In the genomic region with DNA sequence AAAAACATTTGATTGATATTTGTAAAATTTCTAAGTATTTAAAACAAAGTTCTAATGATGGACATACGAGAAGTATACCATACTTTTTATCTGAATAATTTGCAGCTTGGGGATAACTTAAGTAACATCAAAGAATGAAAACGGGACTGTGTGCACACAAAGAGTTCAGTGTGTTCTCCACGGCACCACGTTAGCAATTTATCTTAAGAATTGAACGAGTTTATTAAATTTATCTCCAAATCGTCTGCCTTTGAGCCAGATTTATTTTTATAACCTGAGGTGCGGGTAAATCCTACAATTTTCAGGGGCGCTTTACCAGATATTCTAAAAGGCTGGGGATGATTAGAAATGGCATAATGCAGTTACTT, we compare ENCODE assay signal across 8 cellular contexts. TPM values are rescaled to one million over a fixed set of nuclear protein-coding genes. Genes with fewer than 3 reads are reported as not detected.
DNase-seq lines count a peak whose midpoint lies in the region; ATAC-seq and TF ChIP-seq lines count a peak whose summit lies in the region.

No MANE protein-coding gene starts in this region.

- no peak for TF ChIP-seq CTCF in Caco-2 (IDR thresholded peaks at IDR 0.05; ENCODE audit: insufficient read depth in 1 of 2, low read depth in 1 of 2, low read length in 1 of 2, severe bottlenecking in 1 of 2, unreplicated experiment in 1 of 2)
- no peak for TF ChIP-seq CTCF in OCI-LY3 (IDR thresholded peaks at IDR 0.05; ENCODE audit: low read depth, low read length)
- TF ChIP-seq CTCF in osteoblast (IDR thresholded peaks at IDR 0.05; ENCODE audit: extremely low read depth, low read depth, low read length): no peak

- H3K27ac Mint-ChIP-seq in Caco-2 (ENCODE audit: unreplicated experiment): peak overlapping the region; percentile 99

- H3K4me2 ChIP-seq in OCI-LY3 (ENCODE audit: low read length) (peak overlapping the region; percentile 87), osteoblast (ENCODE audit: insufficient read depth, low read length) (peak overlapping the region; percentile 94)

- H3K9ac ChIP-seq in OCI-LY3 (ENCODE audit: low read length): peak overlapping the region; percentile 96
- peak overlapping the region; percentile 56 for H3K9ac ChIP-seq in endocrine pancreas (ENCODE audit: control insufficient read depth, insufficient read depth, low read length)

- no peak overlapping the region for H2AFZ ChIP-seq in OCI-LY3 (ENCODE audit: low read depth, low read length)
- no peak overlapping the region for H2AFZ ChIP-seq in osteoblast (ENCODE audit: low read length)

- H3K27ac ChIP-seq in OCI-LY3 (ENCODE audit: low read length): peak overlapping the region; percentile 94
- H3K27ac ChIP-seq in osteoblast (ENCODE audit: low read depth, low read length): peak overlapping the region; percentile 100

- H3K79me2 ChIP-seq in OCI-LY3 (ENCODE audit: low read length) (peaks cover 99% of the 10 kb centered on the region), osteoblast (ENCODE audit: insufficient read depth, low read length) (peaks cover 95% of the 10 kb centered on the region)

- H3K27me3 Mint-ChIP-seq in Caco-2 (ENCODE audit: insufficient read depth, unreplicated experiment): no peaks in the 10 kb centered on the region

- H4K20me1 ChIP-seq in OCI-LY3 (ENCODE audit: insufficient read depth, low read length) (peaks cover 64% of the 10 kb centered on the region), osteoblast (ENCODE audit: insufficient read depth, low read length) (peaks cover 3% of the 10 kb centered on the region)

- CTCF ChIA-PET in Caco-2 (lab: Charles Lee): interaction anchor here (1.4 to 1.5 kb wide), 2 partner anchors 21 to 106 kb away, joined by 7 read pairs; no protein-coding TSS in a partner anchor

- peaks cover 89% of the 10 kb centered on the region for H3K36me3 Mint-ChIP-seq in Caco-2 (ENCODE audit: insufficient read depth, unreplicated experiment)

- no peaks in the 10 kb centered on the region for H3K9me3 ChIP-seq in Caco-2
- H3K9me3 ChIP-seq in OCI-LY3 (ENCODE audit: insufficient read depth, low read length): no peaks in the 10 kb centered on the region
- H3K9me3 ChIP-seq in endocrine pancreas (ENCODE audit: control insufficient read depth, low read length): no peaks in the 10 kb centered on the region
- no peaks in the 10 kb centered on the region for H3K9me3 ChIP-seq in osteoblast (ENCODE audit: low read depth, low read length)

- POLR2A ChIA-PET in Caco-2 (lab: Charles Lee): interaction anchor here (0.6 to 2.2 kb wide), 12 partner anchors 10 to 108 kb away, joined by 3 to 43 read pairs (median 4); no protein-coding TSS in a partner anchor

- H3K4me1 Mint-ChIP-seq in Caco-2 (ENCODE audit: low read depth, unreplicated experiment): peaks cover 45% of the 10 kb centered on the region

- H3K4me1 ChIP-seq in Caco-2 (peaks cover 38% of the 10 kb centered on the region), OCI-LY3 (ENCODE audit: low read length) (peaks cover 50% of the 10 kb centered on the region), endocrine pancreas (ENCODE audit: control insufficient read depth, insufficient read depth, low read length) (peaks cover 26% of the 10 kb centered on the region), osteoblast (ENCODE audit: insufficient read depth, low read length) (peaks cover 52% of the 10 kb centered on the region)

- H3K27me3 ChIP-seq in Caco-2 (replicated peaks; ENCODE audit: control insufficient read depth, insufficient read depth, low read length) (no peaks in the 10 kb centered on the region), OCI-LY3 (ENCODE audit: low read depth, low read length) (no peaks in the 10 kb centered on the region), endocrine pancreas (ENCODE audit: control insufficient read depth, insufficient read depth, low read length) (no peaks in the 10 kb centered on the region), osteoblast (ENCODE audit: insufficient read depth, low read length) (no peaks in the 10 kb centered on the region)

- no peak for ATAC-seq in HG03571 (IDR thresholded peaks at IDR 0.05; ENCODE audit: unreplicated experiment)

- H3K4me3 ChIP-seq in Caco-2 (ENCODE audit: low read depth, low read length) (peak overlapping the region; percentile 51), OCI-LY3 (ENCODE audit: low read length) (peak overlapping the region; percentile 89), endocrine pancreas (ENCODE audit: control insufficient read depth, insufficient read depth, low read length) (peak overlapping the region; percentile 100), osteoblast (ENCODE audit: insufficient read depth, low read length) (peak overlapping the region; percentile 83)

- DNase-seq in Caco-2 (no peak), osteoblast (ENCODE audit: insufficient read length, low spot score, missing footprints) (no peak), A172 (ENCODE audit: low spot score) (no peak), ureter (ENCODE audit: low spot score) (no peak), AG08396 (ENCODE audit: low spot score) (no peak)

- intact Hi-C loops in Caco-2 (cut with micrococcal nuclease; ENCODE audit: unreplicated experiment): loop anchor here (5.0 kb wide), 2 partner anchors 156 to 236 kb away; no protein-coding TSS in a partner anchor

- BruUV-seq in Caco-2 (replicated peaks; lab: Mats Ljungman, UMichigan): TSS peak; percentile 95

- no peaks in the 10 kb centered on the region; the same call in 1 of the 2 replicates for H3K36me3 ChIP-seq in Caco-2 (ENCODE audit: control insufficient read depth, insufficient read depth, low read length)
- H3K36me3 ChIP-seq in OCI-LY3 (replicated peaks; ENCODE audit: low read depth, low read length): peaks cover 50% of the 10 kb centered on the region
- peaks cover 6% of the 10 kb centered on the region for H3K36me3 ChIP-seq in endocrine pancreas (ENCODE audit: control insufficient read depth, insufficient read depth, low read length)
- H3K36me3 ChIP-seq in osteoblast (ENCODE audit: insufficient read depth, low read length): peaks cover 18% of the 10 kb centered on the region

- peak overlapping the region; percentile 86 for H3K4me3 Mint-ChIP-seq in Caco-2 (ENCODE audit: unreplicated experiment)

- H3K9me3 Mint-ChIP-seq in Caco-2 (ENCODE audit: unreplicated experiment): peaks cover 10% of the 10 kb centered on the region

RNA-seq across cellular contexts. Expression of a gene that starts 3.4 kb away (rescaled TPM):
- total RNA-seq in Caco-2 (2022): 85.0 and 108 TPM in 2 replicates
- 94.0 and 98.8 TPM in 2 replicates for total RNA-seq in osteoblast
- total RNA-seq in A172 (2014; rRNA removed; shearing (Covaris generic)): 21.2 and 22.8 TPM in 2 replicates
- 193 TPM for total RNA-seq in ureter
